Comparison of ENCODE assay signal across 2 cellular contexts in the genomic region with DNA sequence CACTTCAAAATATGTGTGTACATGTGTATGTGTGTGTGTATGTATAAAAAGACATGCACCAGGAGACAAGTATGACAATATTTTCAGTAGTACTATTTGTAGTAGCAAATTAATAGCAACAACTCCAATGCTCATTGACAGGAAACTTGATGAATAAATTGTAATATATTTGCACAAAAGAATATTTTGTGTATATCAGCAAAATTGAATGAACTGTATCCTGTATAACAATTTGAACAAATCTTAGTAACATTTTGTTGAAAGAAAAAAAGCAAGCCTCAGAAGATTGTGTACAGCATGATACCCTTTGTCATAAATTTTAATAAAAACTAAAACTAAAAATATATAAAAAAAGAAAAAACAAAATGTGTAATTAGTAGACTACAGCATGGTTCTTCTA.
TF ChIP-seq lines count a peak whose summit lies in the region.

No MANE protein-coding gene starts in this region.

TF ChIP-seq in HepG2, 621 proteins besides CTCF, POLR2A, EP300 and RAD21 (continued from another document):
- peak; percentile 37 to 68; a peak in 3 of 4 replicates for TF ChIP-seq MAFK (conservative IDR thresholded peaks at IDR 0.05 in 1 of 2, IDR thresholded peaks at IDR 0.05 in 1 of 2; ENCODE audit: low read length in 2 of 2)
- TF ChIP-seq ZNF496 (CRISPR knock-in tag; IDR thresholded peaks at IDR 0.05; ENCODE audit: insufficient replicate concordance): no peak

TF ChIP-seq in IMR-90, 13 proteins besides CTCF, POLR2A, EP300 and RAD21:
- TF ChIP-seq, protein P1, sequence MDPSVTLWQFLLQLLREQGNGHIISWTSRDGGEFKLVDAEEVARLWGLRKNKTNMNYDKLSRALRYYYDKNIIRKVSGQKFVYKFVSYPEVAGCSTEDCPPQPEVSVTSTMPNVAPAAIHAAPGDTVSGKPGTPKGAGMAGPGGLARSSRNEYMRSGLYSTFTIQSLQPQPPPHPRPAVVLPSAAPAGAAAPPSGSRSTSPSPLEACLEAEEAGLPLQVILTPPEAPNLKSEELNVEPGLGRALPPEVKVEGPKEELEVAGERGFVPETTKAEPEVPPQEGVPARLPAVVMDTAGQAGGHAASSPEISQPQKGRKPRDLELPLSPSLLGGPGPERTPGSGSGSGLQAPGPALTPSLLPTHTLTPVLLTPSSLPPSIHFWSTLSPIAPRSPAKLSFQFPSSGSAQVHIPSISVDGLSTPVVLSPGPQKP (IDR thresholded peaks at IDR 0.05; ENCODE audit: borderline replicate concordance, low read depth, low read length): no peak
- peak; percentile 29; the same call in 1 of the 2 replicates for TF ChIP-seq MAFK (IDR thresholded peaks at IDR 0.05; ENCODE audit: low read depth, low read length)
